Comparison of ENCODE assay signal across 9 cellular contexts in genomic region chr2:12493031-12493513, GRCh38.
DNase-seq lines count a peak whose midpoint lies in the region; ATAC-seq lines count a peak whose summit lies in the region.
"Had no signal": no experiment of that assay in that cellular context is flagged by ENCODE, and none has a peak within 500 bp of the region (broad histone marks: within the 10 kb centered on the region; RNA-seq: fewer than 3 reads in every experiment).

No MANE protein-coding gene starts in this region.

- H3K27ac Mint-ChIP-seq in activated naive CD8-positive, alpha-beta T cell = peak overlapping the region; percentile 18

- DNase-seq in AG08396 (ENCODE audit: low spot score) = peak; percentile 31
- peak; percentile 14 for DNase-seq in LoVo (ENCODE audit: low spot score)
- DNase-seq in islet precursor cell = peak; percentile 81
- no peak for DNase-seq in AML-193 (lab: John Stamatoyannopoulos, UW)
- DNase-seq: head of caudate nucleus had no signal

- H3K27me3 Mint-ChIP-seq in activated naive CD8-positive, alpha-beta T cell = no peaks in the 10 kb centered on the region

- ATAC-seq in GM18520 (IDR thresholded peaks at IDR 0.05; ENCODE audit: unreplicated experiment) (no peak), HG02798 (IDR thresholded peaks at IDR 0.05; ENCODE audit: poor library complexity, unreplicated experiment) (no peak), HG03354 (IDR thresholded peaks at IDR 0.05; ENCODE audit: poor library complexity, severe bottlenecking, unreplicated experiment) (no peak)

- H3K4me1 Mint-ChIP-seq in activated naive CD8-positive, alpha-beta T cell (ENCODE audit: low read depth) = peaks cover 67% of the 10 kb centered on the region

- H3K4me3 Mint-ChIP-seq in activated naive CD8-positive, alpha-beta T cell = no peak overlapping the region

- peaks cover 2% of the 10 kb centered on the region for H3K36me3 Mint-ChIP-seq in activated naive CD8-positive, alpha-beta T cell

- peaks cover 4% of the 10 kb centered on the region for H3K9me3 Mint-ChIP-seq in activated naive CD8-positive, alpha-beta T cell (ENCODE audit: low read depth)

Comparison
In these comparisons a context has a peak if more than half of its experiments do, and no peak if none do; other contexts are left out.
1. DNase-seq: peak in AG08396 (single experiment), LoVo (single experiment) and islet precursor cell (single experiment); none in AML-193 (0 of 2).